Comparison of ENCODE assay signal across 10 cellular contexts in the genomic region with DNA sequence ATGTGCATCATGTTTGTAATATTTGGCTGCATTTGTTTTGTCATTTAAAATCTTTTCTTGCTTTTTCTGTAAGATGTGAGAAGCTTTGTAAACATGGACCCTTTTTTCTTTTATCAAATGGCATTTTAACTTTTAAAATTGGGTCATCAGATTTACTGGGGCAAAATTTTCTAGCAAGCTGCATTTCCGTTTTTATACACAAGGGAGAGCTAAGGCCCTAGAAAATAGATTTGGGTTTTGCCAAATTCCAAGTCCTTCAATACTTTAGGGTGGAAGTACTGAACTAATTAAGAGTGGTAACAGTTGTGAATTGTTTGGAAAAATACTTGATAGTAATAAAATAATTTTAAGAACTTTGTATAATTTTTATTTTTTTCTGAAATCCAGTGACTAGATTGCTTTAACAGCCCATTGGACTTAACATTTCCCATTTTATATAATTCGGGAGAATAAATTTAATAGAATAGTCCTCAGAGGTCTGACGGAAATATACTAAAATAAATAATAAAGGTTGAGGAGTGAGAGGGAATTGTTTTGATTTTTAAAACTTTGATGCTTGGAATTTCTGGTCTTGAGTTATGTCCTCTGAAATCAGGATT.
DNase-seq lines count a peak whose midpoint lies in the region; ATAC-seq and TF ChIP-seq lines count a peak whose summit lies in the region.
"Had no signal": no experiment of that assay in that cellular context is flagged by ENCODE, and none has a peak within 500 bp of the region (broad histone marks: within the 10 kb centered on the region; RNA-seq: fewer than 3 reads in every experiment).

No MANE protein-coding gene starts in this region.

- 100% methylated on average over 1 of the region's 3 CpGs for WGBS in H9 (ENCODE audit: extremely low coverage, insufficient read length, low lambda C conversion rate)

- H3K23ac ChIP-seq in H9 (ENCODE audit: insufficient read length, low read depth, low read length), result no peak overlapping the region

- no peak overlapping the region for H3T11ph ChIP-seq in H9 (ENCODE audit: low read length)

- H3K4me2 ChIP-seq in H9 (ENCODE audit: insufficient read depth, insufficient read length, low read length), result no peak overlapping the region

- H3K4me3 Mint-ChIP-seq in H9, result no peak overlapping the region

- peak in 1 of 2 donors; percentile 61 for ATAC-seq in gastrocnemius medialis
- ATAC-seq in GM19395 (IDR thresholded peaks at IDR 0.05; ENCODE audit: unreplicated experiment), result no peak

- H3K27me3 ChIP-seq in H9 (ENCODE audit: insufficient read depth, low read length) (no peaks in the 10 kb centered on the region), Peyer's patch (no peaks in the 10 kb centered on the region), gastrocnemius medialis (no peaks in the 10 kb centered on the region)

- no peak overlapping the region for H2BK5ac ChIP-seq in H9 (ENCODE audit: insufficient read length, low read length)

- H3K27me3 Mint-ChIP-seq in H9 (ENCODE audit: low read depth), result no peaks in the 10 kb centered on the region

- no peak overlapping the region for H3K56ac ChIP-seq in H9 (ENCODE audit: insufficient read length, low read depth, low read length)

- H3K14ac ChIP-seq in H9 (ENCODE audit: insufficient read depth, low read length), result no peak overlapping the region

- no peak overlapping the region for H3K27ac Mint-ChIP-seq in H9

- TF ChIP-seq POLR2A in Peyer's patch (IDR thresholded peaks at IDR 0.05), result no peak
- no peak for TF ChIP-seq POLR2A in gastrocnemius medialis (IDR thresholded peaks at IDR 0.05)

- H3K36me3 ChIP-seq in Peyer's patch (peaks cover 0 to 19% (median 0%) of the 10 kb centered on the region in 3 donors), gastrocnemius medialis (no peaks in the 10 kb centered on the region)
- H3K36me3 ChIP-seq: HAP-1 had no signal

- no peak overlapping the region for H2BK20ac ChIP-seq in H9 (ENCODE audit: low read depth, low read length, poor library complexity, severe bottlenecking)

- H3K9me3 Mint-ChIP-seq in H9, result no peaks in the 10 kb centered on the region; a peak in 1 of 5 replicates

- H3K9me3 ChIP-seq in H9 (ENCODE audit: control insufficient read depth, low read depth, low read length) (no peaks in the 10 kb centered on the region), Peyer's patch (no peaks in the 10 kb centered on the region), gastrocnemius medialis (no peaks in the 10 kb centered on the region)
- H3K9me3 ChIP-seq: HAP-1 had no signal

- no peak overlapping the region for H4K8ac ChIP-seq in H9 (replicated peaks; ENCODE audit: insufficient read length, low read depth, low read length)

- H3K23me2 ChIP-seq in H9 (ENCODE audit: insufficient read length, low read depth, low read length, poor library complexity, severe bottlenecking), result no peaks in the 10 kb centered on the region

- no peak overlapping the region for H3K4ac ChIP-seq in H9 (ENCODE audit: low read depth, low read length)

- H3K79me1 ChIP-seq in H9 (ENCODE audit: insufficient read depth, low read depth, low read length, poor library complexity, severe bottlenecking), result no peaks in the 10 kb centered on the region

- H3K79me2 ChIP-seq in H9 (ENCODE audit: insufficient read depth, low read length), result no peaks in the 10 kb centered on the region

- no peak overlapping the region for H3K27ac ChIP-seq in H9 (ENCODE audit: insufficient read length, low read depth, low read length)
- no peak overlapping the region for H3K27ac ChIP-seq in Peyer's patch
- no peak overlapping the region for H3K27ac ChIP-seq in gastrocnemius medialis
- H3K27ac ChIP-seq: epithelial cell of prostate had no signal

- no peaks in the 10 kb centered on the region for H4K20me1 ChIP-seq in H9 (ENCODE audit: control insufficient read depth, insufficient read depth, insufficient read length)

- H2BK12ac ChIP-seq in H9 (ENCODE audit: insufficient read length, low read depth, low read length), result no peak overlapping the region

- TF ChIP-seq CTCF in AG09309 (IDR thresholded peaks at IDR 0.05; ENCODE audit: control insufficient read depth, insufficient read depth, low read depth, low read length, missing control alignments) (peak; percentile 59), H9 (conservative IDR thresholded peaks at IDR 0.05) (peak; percentile 90), Peyer's patch (IDR thresholded peaks at IDR 0.05) (peak; percentile 24 to 71 (median 60)), fibroblast of pulmonary artery (IDR thresholded peaks at IDR 0.05; ENCODE audit: low read length, missing control alignments) (peak; percentile 85), gastrocnemius medialis (IDR thresholded peaks at IDR 0.05 in 4 of 5, conservative IDR thresholded peaks at IDR 0.05 in 1 of 5) (peak; percentile 48 to 83 (median 76))

- no peak overlapping the region for H2BK15ac ChIP-seq in H9 (ENCODE audit: low read depth, low read length)

- in situ Hi-C loops in gastrocnemius medialis (cut with MboI; ENCODE audit: low sequenced_read_pairs in 4 of 4), result loop anchor here in 1 of 4 donors (25.0 kb wide), 1 partner anchor 605 kb away; no protein-coding TSS in a partner anchor

- no peak overlapping the region for H3K18ac ChIP-seq in H9 (ENCODE audit: insufficient read length, low read depth, low read length)

- no peak overlapping the region for H4K91ac ChIP-seq in H9 (ENCODE audit: insufficient read length, low read depth, low read length)

- H3K4me1 Mint-ChIP-seq in H9, result peaks cover 5 to 9% of the 10 kb centered on the region in 2 experiments; a peak in 3 of 4 replicates

- no peak overlapping the region for H4K5ac ChIP-seq in H9 (ENCODE audit: insufficient read length, low read depth, low read length)

- no peak overlapping the region for H3K4me3 ChIP-seq in AG09309 (ENCODE audit: control insufficient read depth, low read depth, low read length)
- H3K4me3 ChIP-seq in Peyer's patch, result no peak overlapping the region
- H3K4me3 ChIP-seq in fibroblast of pulmonary artery (replicated peaks; ENCODE audit: low read depth, low read length), result no peak overlapping the region
- H3K4me3 ChIP-seq in gastrocnemius medialis, result no peak overlapping the region
- H3K4me3 ChIP-seq: HAP-1 had no signal

- no peak overlapping the region for H2AFZ ChIP-seq in H9 (ENCODE audit: low read length)

- intact Hi-C loops in gastrocnemius medialis (cut with DNase I; ENCODE audit: low total_unique reads), result loop anchor here (1.0 to 5.0 kb wide), 3 partner anchors 48 to 710 kb away; a partner anchor contains a TSS

- no peaks in the 10 kb centered on the region; a peak in 1 of 7 replicates for H3K36me3 Mint-ChIP-seq in H9 (ENCODE audit: insufficient read depth in 1 of 3, low read depth in 3 of 3)

- no peak overlapping the region for H2AK5ac ChIP-seq in H9 (ENCODE audit: insufficient read length, low read length)

- peak; percentile 20 for DNase-seq in AG09309 (ENCODE audit: low read depth)
- DNase-seq in H9, result no peak
- no peak for DNase-seq in Peyer's patch
- peak; percentile 72 for DNase-seq in fibroblast of pulmonary artery (ENCODE audit: low read depth)
- no peak for DNase-seq in gastrocnemius medialis
- DNase-seq in NCI-H187 treated with DMSO at 0.1 percent for 48 hours (lab: John Stamatoyannopoulos, UW), result no peak
- no peak for DNase-seq in activated naive CD4-positive, alpha-beta T cell treated with anti-CD3 and anti-CD28 coated beads, Interleukin-2, amount 50 U/mL, for 16 hours

- no peak overlapping the region for H2BK120ac ChIP-seq in H9 (ENCODE audit: low read depth, low read length, poor library complexity, severe bottlenecking)

- no peak overlapping the region for H3K9ac ChIP-seq in H9 (ENCODE audit: extremely low read depth, insufficient read length, low read length)

- H3K4me1 ChIP-seq in H9 (ENCODE audit: insufficient read depth, low read length) (no peaks in the 10 kb centered on the region; the same call in 1 of the 2 replicates), Peyer's patch (no peaks in the 10 kb centered on the region), gastrocnemius medialis (peaks cover 32 to 57% of the 10 kb centered on the region in 2 donors)
- H3K4me1 ChIP-seq: HAP-1 had no signal

Comparison
In these comparisons a context has a peak if more than half of its experiments do, and no peak if none do; other contexts are left out.
1. DNase-seq: peak in AG09309 (single experiment) and fibroblast of pulmonary artery (single experiment); none in H9 (single experiment), Peyer's patch (0 of 3), gastrocnemius medialis (0 of 2), NCI-H187 treated with DMSO at 0.1 percent for 48 hours (single experiment) and activated naive CD4-positive, alpha-beta T cell treated with anti-CD3 and anti-CD28 coated beads, Interleukin-2, amount 50 U/mL, for 16 hours (single experiment).
2. Peak in every context shown above with its lines, with median percentiles within 50 percentile points of each other: CTCF ChIP-seq.